In genomic region chr22:25027959-25028840, GRCh38 we compare ENCODE assay signal across 9 cellular contexts.
A peak's percentile ranks its signal among the peaks of the same experiment; 100 is the strongest.
DNase-seq lines count a peak whose midpoint lies in the region; ATAC-seq and TF ChIP-seq lines count a peak whose summit lies in the region.
"Had no signal": no experiment of that assay in that cellular context is flagged by ENCODE, and none has a peak within 500 bp of the region (broad histone marks: within the 10 kb centered on the region; RNA-seq: fewer than 3 reads in every experiment).

No MANE protein-coding gene starts in this region.

- H3K27me3 ChIP-seq in cardiac muscle cell: no peaks in the 10 kb centered on the region
- H3K27me3 ChIP-seq in adrenal gland: no peaks in the 10 kb centered on the region
- H3K27me3 ChIP-seq in aorta (ENCODE audit: control insufficient read depth in 1 of 2, insufficient read depth in 2 of 2, low read length in 1 of 2): no peaks in the 10 kb centered on the region

- TF ChIP-seq POLR2A in adrenal gland (IDR thresholded peaks at IDR 0.05): no peak

- H3K9me3 ChIP-seq in cardiac muscle cell (ENCODE audit: low read depth) (no peaks in the 10 kb centered on the region), adrenal gland (replicated peaks in 1 of 3) (no peaks in the 10 kb centered on the region), aorta (ENCODE audit: control insufficient read depth, low read length) (no peaks in the 10 kb centered on the region)

- TF ChIP-seq CTCF in cardiac muscle cell (IDR thresholded peaks at IDR 0.05; ENCODE audit: low read depth, low read length) (peak; percentile 66), adrenal gland (IDR thresholded peaks at IDR 0.05) (peak; percentile 5 to 49 (median 33))

- H3K27ac ChIP-seq in cardiac muscle cell: peak overlapping the region; percentile 96
- H3K27ac ChIP-seq in adrenal gland: peak overlapping the region in 3 of 5 donors; percentile 9 to 88 (median 22)
- no peak overlapping the region for H3K27ac ChIP-seq in aorta (ENCODE audit: low read depth in 1 of 2, low read length in 2 of 2)

- intact Hi-C loops in Right ventricle myocardium inferior (cut with DNase I): loop anchor here (1.0 to 5.0 kb wide), 2 partner anchors 36 to 75 kb away; no protein-coding TSS in a partner anchor
- intact Hi-C loops in adrenal gland (cut with DNase I): loop anchor here in 1 of 2 donors (5.0 kb wide), 1 partner anchor 76 kb away; the partner anchor contains the start of gene KIAA1671
- intact Hi-C loops in aorta (cut with DNase I): loop anchor here in 1 of 2 donors (5.0 kb wide), 1 partner anchor 76 kb away; the partner anchor contains the start of gene KIAA1671

- DNase-seq in cardiac muscle cell (ENCODE audit: low read depth in 1 of 2, low spot score in 1 of 2) (peak; percentile 51 to 65), Right ventricle myocardium inferior (ENCODE audit: missing footprints) (no peak), adrenal gland (peak in 4 of 7 donors; percentile 46 to 69 (median 50)), iris pigment epithelial cell (ENCODE audit: low read depth) (peak; percentile 18), aorta (no peak), COR-L47 (lab: John Stamatoyannopoulos, UW) (no peak), NCI-H1048 (lab: John Stamatoyannopoulos, UW) (no peak)

- H3K36me3 ChIP-seq in cardiac muscle cell (no peaks in the 10 kb centered on the region), adrenal gland (replicated peaks in 1 of 2) (no peaks in the 10 kb centered on the region), aorta (ENCODE audit: control insufficient read depth in 1 of 2, insufficient read depth in 2 of 2, low read length in 1 of 2) (no peaks in the 10 kb centered on the region)

- H3K4me3 ChIP-seq in cardiac muscle cell: no peak overlapping the region
- no peak overlapping the region for H3K4me3 ChIP-seq in adrenal gland
- H3K4me3 ChIP-seq in aorta (ENCODE audit: low read length in 2 of 2): no peak overlapping the region
- H3K4me3 ChIP-seq: lung had no signal

- ATAC-seq in Right ventricle myocardium inferior (no peak), aorta (ENCODE audit: low FRiP score) (peak; percentile 58), GM21447 (IDR thresholded peaks at IDR 0.05; ENCODE audit: unreplicated experiment) (no peak)

- 75 to 90% (median 83%) methylated on average over 14 to 45 of the region's 45 CpGs for WGBS in adrenal gland, 4 donors
- WGBS in aorta, 2 donors: 89 to 91% methylated on average over 45 of the region's 45 CpGs

- H3K4me1 ChIP-seq in cardiac muscle cell (ENCODE audit: low read depth): peaks cover 56% of the 10 kb centered on the region
- peaks cover 27 to 40% of the 10 kb centered on the region in 2 donors for H3K4me1 ChIP-seq in adrenal gland (replicated peaks in 1 of 2)
- no peaks in the 10 kb centered on the region for H3K4me1 ChIP-seq in aorta (ENCODE audit: control insufficient read depth in 1 of 2, insufficient read depth in 2 of 2, low read length in 2 of 2)

Comparison
In these comparisons a context has a peak if more than half of its experiments do, and no peak if none do; other contexts are left out.
1. DNase-seq: peak in cardiac muscle cell (2 of 2), adrenal gland (4 of 7) and iris pigment epithelial cell (single experiment); none in Right ventricle myocardium inferior (single experiment), aorta (0 of 2), COR-L47 (single experiment) and NCI-H1048 (single experiment).
2. H3K27ac ChIP-seq: peak in cardiac muscle cell (single experiment) and adrenal gland (3 of 5); none in aorta (0 of 2).